In genomic region chr19:38685666-38686529, GRCh38 we compare ENCODE assay signal across 8 cellular contexts. TPM values are rescaled to one million over a fixed set of nuclear protein-coding genes. Genes with fewer than 3 reads are reported as not detected.
A peak's percentile ranks its signal among the peaks of the same experiment; 100 is the strongest.
DNase-seq lines count a peak whose midpoint lies in the region; ATAC-seq and TF ChIP-seq lines count a peak whose summit lies in the region.

No MANE protein-coding gene starts in this region.

- peaks cover 53% of the 10 kb centered on the region for H3K4me1 ChIP-seq in HUES64 (ENCODE audit: insufficient read depth, low read length)

- 35% methylated on average over 10 of the region's 10 CpGs for WGBS in HUES64

- DNase-seq in Calu3 (peak; percentile 61), fibroblast of peridontal ligament (ENCODE audit: extremely low read depth) (peak; percentile 75), retinal pigment epithelial cell (ENCODE audit: low read depth) (no peak), GF-D8 (lab: John Stamatoyannopoulos, UW) (no peak)
- no peak for DNase-seq in activated CD4-positive, CD25-positive, alpha-beta regulatory T cell treated with anti-CD3 and anti-CD28 coated beads, Interleukin-2, amount 50 U/mL, for 72 hours

- H3K4me3 ChIP-seq in HUES64 (ENCODE audit: low read length) (peak overlapping the region; percentile 15; the same call in 1 of the 2 replicates), retinal pigment epithelial cell (ENCODE audit: low read length) (no peak overlapping the region)

- peak overlapping the region; percentile 61 for H3K4me3 Mint-ChIP-seq in Calu3 (ENCODE audit: low read depth, unreplicated experiment)

- peak overlapping the region; percentile 90 for H3K9ac ChIP-seq in HUES64 (ENCODE audit: low read depth, low read length)

- H3K27ac ChIP-seq in HUES64 (ENCODE audit: low read depth, low read length): peak overlapping the region; percentile 99
- peak overlapping the region; percentile 9; the same call in 1 of the 2 replicates for H3K27ac ChIP-seq in VCaP

- H3K9me3 Mint-ChIP-seq in Calu3 (ENCODE audit: low read depth, unreplicated experiment): peaks cover 3% of the 10 kb centered on the region

- CTCF ChIA-PET in Calu3 (lab: Charles Lee): interaction anchor here (0.7 to 1.6 kb wide), 5 partner anchors 27 to 283 kb away, joined by 3 to 8 read pairs (median 6); partner anchors contain the start of gene FAM98C

- TF ChIP-seq CTCF in Calu3 (IDR thresholded peaks at IDR 0.05; ENCODE audit: unreplicated experiment) (peak; percentile 56), VCaP (conservative IDR thresholded peaks at IDR 0.05) (peak; percentile 52), retinal pigment epithelial cell (conservative IDR thresholded peaks at IDR 0.05; ENCODE audit: low read depth, low read length) (peak; percentile 61)

- no peaks in the 10 kb centered on the region for H3K27me3 Mint-ChIP-seq in Calu3 (ENCODE audit: unreplicated experiment)

- H3K27ac Mint-ChIP-seq in Calu3 (ENCODE audit: unreplicated experiment): peak overlapping the region; percentile 100

- no peaks in the 10 kb centered on the region for H3K27me3 ChIP-seq in HUES64 (ENCODE audit: insufficient read depth, low read length)

- peaks cover 100% of the 10 kb centered on the region for H3K36me3 Mint-ChIP-seq in Calu3 (ENCODE audit: insufficient read depth, unreplicated experiment)

- H3K9me3 ChIP-seq in HUES64 (ENCODE audit: insufficient read depth, low read depth, low read length): no peaks in the 10 kb centered on the region

- no TSS peak for BruUV-seq in Calu3 (replicated peaks; lab: Mats Ljungman, UMichigan)

- H3K36me3 ChIP-seq in HUES64 (ENCODE audit: insufficient read depth, low read length): peaks cover 10% of the 10 kb centered on the region

- intact Hi-C loops in Calu3 (cut with micrococcal nuclease; ENCODE audit: unreplicated experiment): no loop called here

- peaks cover 93% of the 10 kb centered on the region for H3K4me1 Mint-ChIP-seq in Calu3 (ENCODE audit: low read depth, unreplicated experiment)

- ATAC-seq in GM21360 (IDR thresholded peaks at IDR 0.05; ENCODE audit: unreplicated experiment): no peak

RNA-seq across cellular contexts. Expression of gene ACTN4, which starts 38.4 kb away (rescaled TPM):
- 1,462 and 1,577 TPM in 2 replicates for total RNA-seq in Calu3 (2022)
- polyA plus RNA-seq in HUES64 (2013, experiment 1 of 2): 227 TPM
- 242 TPM for polyA plus RNA-seq in HUES64 (2013, experiment 2 of 2)

RNA-seq across cellular contexts. Expression of gene CAPN12, which starts 58.4 kb away (rescaled TPM):
- 14.5 and 14.7 TPM in 2 replicates for total RNA-seq in Calu3 (2022)
- polyA plus RNA-seq in HUES64 (2013, experiment 1 of 2): 4.6 TPM
- 6.1 TPM for polyA plus RNA-seq in HUES64 (2013, experiment 2 of 2)

Comparison
In these comparisons a context has a peak if more than half of its experiments do, and no peak if none do; other contexts are left out.
1. DNase-seq: peak in Calu3 (single experiment) and fibroblast of peridontal ligament (single experiment); none in retinal pigment epithelial cell (single experiment), activated CD4-positive, CD25-positive, alpha-beta regulatory T cell treated with anti-CD3 and anti-CD28 coated beads, Interleukin-2, amount 50 U/mL, for 72 hours (single experiment) and GF-D8 (single experiment).
2. Peak in every context shown above with its lines, with median percentiles within 50 percentile points of each other: CTCF ChIP-seq.